Comparison of ENCODE assay signal across 8 cellular contexts in genomic region chr2:152694161-152694661, GRCh38. TPM values are rescaled to one million over a fixed set of nuclear protein-coding genes. Genes with fewer than 3 reads are reported as not detected.
DNase-seq lines count a peak whose midpoint lies in the region; ATAC-seq and TF ChIP-seq lines count a peak whose summit lies in the region.

No MANE protein-coding gene starts in this region.

- H3K36me3 ChIP-seq in left ventricle myocardium inferior = peaks cover 27% of the 10 kb centered on the region

- peak; percentile 53 for ATAC-seq in HG03432 (IDR thresholded peaks at IDR 0.05; ENCODE audit: unreplicated experiment)
- ATAC-seq in GM21786 (IDR thresholded peaks at IDR 0.05; ENCODE audit: unreplicated experiment) = no peak

- H3K4me3 ChIP-seq in left ventricle myocardium inferior = peak overlapping the region; percentile 56

- H3K27ac ChIP-seq in left ventricle myocardium inferior (replicated peaks) = peak overlapping the region; percentile 56

- peaks cover 21% of the 10 kb centered on the region for H3K4me1 ChIP-seq in left ventricle myocardium inferior

- no peaks in the 10 kb centered on the region for H3K27me3 ChIP-seq in left ventricle myocardium inferior (ENCODE audit: low read depth)

- intact Hi-C loops in left ventricle myocardium inferior (cut with micrococcal nuclease) = no loop called here

- DNase-seq in NCI-H2029 (lab: John Stamatoyannopoulos, UW) (peak; percentile 1), NCI-H2029 treated with DMSO at 0.1 percent for 48 hours (lab: John Stamatoyannopoulos, UW) (no peak), left ventricle myocardium inferior (no peak), NAMALWA (ENCODE audit: low spot score) (no peak)
- DNase-seq in activated CD8-positive, alpha-beta memory T cell treated with anti-CD3 and anti-CD28 coated beads, Interleukin-2, amount 50 U/mL, for 4 hours = peak; percentile 32
- peak; percentile 3 for DNase-seq in stimulated activated CD8-positive, alpha-beta memory T cell treated with anti-CD3 and anti-CD28 coated beads, Interleukin-12 subunit alpha, Interleukin-12 subunit beta, amount 100 ng/mL, for 4 hours (ENCODE audit: low read depth)

- TF ChIP-seq CTCF in left ventricle myocardium inferior (IDR thresholded peaks at IDR 0.05; ENCODE audit: borderline replicate concordance) = no peak

- no peaks in the 10 kb centered on the region for H3K9me3 ChIP-seq in left ventricle myocardium inferior (replicated peaks)

RNA-seq across cellular contexts. Expression of gene PRPF40A, which starts 23.1 kb away (rescaled TPM):
- total RNA-seq in left ventricle myocardium inferior = 33.8 TPM

RNA-seq across cellular contexts. Expression of gene ARL6IP6, which starts 24.2 kb away (rescaled TPM):
- total RNA-seq in left ventricle myocardium inferior = 5.5 TPM

Comparison
In these comparisons a context has a peak if more than half of its experiments do, and no peak if none do; other contexts are left out.
1. DNase-seq: peak in NCI-H2029 (single experiment), activated CD8-positive, alpha-beta memory T cell treated with anti-CD3 and anti-CD28 coated beads, Interleukin-2, amount 50 U/mL, for 4 hours (single experiment) and stimulated activated CD8-positive, alpha-beta memory T cell treated with anti-CD3 and anti-CD28 coated beads, Interleukin-12 subunit alpha, Interleukin-12 subunit beta, amount 100 ng/mL, for 4 hours (single experiment); none in NCI-H2029 treated with DMSO at 0.1 percent for 48 hours (single experiment), left ventricle myocardium inferior (single experiment) and NAMALWA (single experiment).